In genomic region chr6:28357036-28357435, GRCh38 we compare ENCODE assay signal across 15 cellular contexts. TPM values are rescaled to one million over a fixed set of nuclear protein-coding genes. Genes with fewer than 3 reads are reported as not detected.
DNase-seq lines count a peak whose midpoint lies in the region; ATAC-seq, FAIRE-seq and TF ChIP-seq lines count a peak whose summit lies in the region.
"Had no signal": no experiment of that assay in that cellular context is flagged by ENCODE, and none has a peak within 500 bp of the region (broad histone marks: within the 10 kb centered on the region; RNA-seq: fewer than 3 reads in every experiment).

No MANE protein-coding gene starts in this region.

- no peaks in the 10 kb centered on the region for H3K27me3 Mint-ChIP-seq in dendritic cell treated with granulocyte-macrophage colony-stimulating factor and Interleukin-4, amounts not matched to agents 40 ng/mL and 50 ng/mL, for 4 days
- H3K27me3 Mint-ChIP-seq: activated naive CD4-positive, alpha-beta T cell treated with anti-CD3 and anti-CD28 coated beads, Interleukin-2, amount 10 ng/mL, durations not matched to agents 7 days and 5 days had no signal

- no peak overlapping the region for H3K9ac ChIP-seq in IMR-90 (ENCODE audit: low read depth, low read length)

- H3K4me3 ChIP-seq in A549 (no peak overlapping the region), IMR-90 (ENCODE audit: insufficient read depth, low read depth, low read length) (no peak overlapping the region), lower lobe of right lung (no peak overlapping the region)

- peak overlapping the region; percentile 63 for H3K23ac ChIP-seq in IMR-90 (ENCODE audit: low read depth, low read length)

- H2AK5ac ChIP-seq in IMR-90 (ENCODE audit: low read depth, low read length): peak overlapping the region; percentile 93; the same call in 1 of the 2 replicates

- peak overlapping the region; percentile 9 for H3K27ac Mint-ChIP-seq in dendritic cell treated with granulocyte-macrophage colony-stimulating factor and Interleukin-4, amounts not matched to agents 40 ng/mL and 50 ng/mL, for 4 days
- H3K27ac Mint-ChIP-seq: activated naive CD4-positive, alpha-beta T cell treated with anti-CD3 and anti-CD28 coated beads, Interleukin-2, amount 10 ng/mL, durations not matched to agents 7 days and 5 days had no signal

- no peak for TF ChIP-seq EP300 in A549 (IDR thresholded peaks at IDR 0.05)

- H4K5ac ChIP-seq in IMR-90 (ENCODE audit: low read depth, low read length): peak overlapping the region; percentile 81

- peak overlapping the region; percentile 89 for H3K14ac ChIP-seq in IMR-90 (replicated peaks; ENCODE audit: low read depth, low read length)

- intact Hi-C loops in IMR-90 (cut with micrococcal nuclease) (loop anchor here (2.0 to 5.0 kb wide), 4 partner anchors 76 to 454 kb away; partner anchors contain the start of genes PGBD1, ZKSCAN4 and ZSCAN9), lower lobe of right lung (cut with DNase I) (no loop called here)
- intact Hi-C loops in dendritic cell treated with granulocyte-macrophage colony-stimulating factor and Interleukin-4, amounts not matched to agents 40 ng/mL and 50 ng/mL, for 4 days (cut with micrococcal nuclease): loop anchor here (2.0 to 10.0 kb wide), 2 partner anchors 276 to 452 kb away; partner anchors contain the start of gene ZNF165

- no peak for FAIRE-seq in A549 (lab: Jason Lieb, UNC)
- FAIRE-seq: D721Med had no signal

- H4K91ac ChIP-seq in IMR-90 (ENCODE audit: insufficient read depth, low read depth, low read length): peak overlapping the region; percentile 82

- H4K20me1 ChIP-seq in IMR-90 (ENCODE audit: insufficient read depth, low read length): no peaks in the 10 kb centered on the region

- H3K27me3 ChIP-seq in IMR-90 (ENCODE audit: control insufficient read depth, insufficient read depth, low read length): no peaks in the 10 kb centered on the region
- H3K27me3 ChIP-seq in lower lobe of right lung (ENCODE audit: low read depth): no peaks in the 10 kb centered on the region
- H3K27me3 ChIP-seq: colonic mucosa, vagina had no signal

- H3K4me1 Mint-ChIP-seq in dendritic cell treated with granulocyte-macrophage colony-stimulating factor and Interleukin-4, amounts not matched to agents 40 ng/mL and 50 ng/mL, for 4 days (ENCODE audit: low read depth): peaks cover 53% of the 10 kb centered on the region

- peak overlapping the region; percentile 14 for H2AFZ ChIP-seq in IMR-90 (replicated peaks; ENCODE audit: low read length, poor library complexity)

- no peaks in the 10 kb centered on the region for H3K9me3 Mint-ChIP-seq in dendritic cell treated with granulocyte-macrophage colony-stimulating factor and Interleukin-4, amounts not matched to agents 40 ng/mL and 50 ng/mL, for 4 days

- WGBS in A549 (ENCODE audit: missing lambda C conversion rate): 83% methylated on average over 6 of the region's 6 CpGs
- WGBS in IMR-90 (ENCODE audit: extremely low coverage in 2 of 2, insufficient read length in 1 of 2), 2 experiments: no CpG with 5 or more reads among the region's 6 CpGs

- H3K36me3 ChIP-seq in IMR-90 (ENCODE audit: control insufficient read depth, insufficient read depth, low read length): peaks cover 4% of the 10 kb centered on the region; the same call in 1 of the 2 replicates
- peaks cover 19% of the 10 kb centered on the region for H3K36me3 ChIP-seq in lower lobe of right lung
- H3K36me3 ChIP-seq: colonic mucosa, vagina had no signal

- H3K4ac ChIP-seq in IMR-90 (ENCODE audit: low read depth, low read length): peak overlapping the region; percentile 90

- H3K4me2 ChIP-seq in A549 (no peak overlapping the region), IMR-90 (ENCODE audit: low read depth, low read length) (no peak overlapping the region; the same call in 1 of the 2 replicates)

- peak overlapping the region; percentile 89 for H2BK5ac ChIP-seq in IMR-90 (ENCODE audit: low read depth, low read length, poor library complexity, severe bottlenecking)

- H2BK120ac ChIP-seq in IMR-90 (ENCODE audit: low read depth, low read length): peak overlapping the region; percentile 83

- peaks cover 29% of the 10 kb centered on the region for H3K36me3 Mint-ChIP-seq in dendritic cell treated with granulocyte-macrophage colony-stimulating factor and Interleukin-4, amounts not matched to agents 40 ng/mL and 50 ng/mL, for 4 days (ENCODE audit: low read depth)

- no peak for TF ChIP-seq RAD21 in A549 (conservative IDR thresholded peaks at IDR 0.05 in 1 of 2, IDR thresholded peaks at IDR 0.05 in 1 of 2)
- no peak for TF ChIP-seq RAD21 in IMR-90 (IDR thresholded peaks at IDR 0.05; ENCODE audit: low read length)

- TF ChIP-seq POLR2A in A549 (IDR thresholded peaks at IDR 0.05; ENCODE audit: low read length) (no peak), IMR-90 (IDR thresholded peaks at IDR 0.05; ENCODE audit: low read depth, low read length) (no peak)

- peak overlapping the region; percentile 89 for H2AK9ac ChIP-seq in IMR-90 (replicated peaks; ENCODE audit: low read depth, low read length, poor library complexity)

- H2BK15ac ChIP-seq in IMR-90 (ENCODE audit: low read depth, low read length): peak overlapping the region; percentile 81; the same call in 1 of the 3 replicates

- POLR2A ChIA-PET in A549 (lab: Yijun Ruan, JAX) (no interaction called here), IMR-90 (lab: Charles Lee; ENCODE audit: unreplicated experiment) (interaction anchor here (1.4 kb wide), 1 partner anchor 22 kb away, joined by 5 read pairs; no protein-coding TSS in a partner anchor)

- H3K27ac ChIP-seq in A549 (peak overlapping the region; percentile 56 to 87; a peak in 4 of 6 replicates), IMR-90 (ENCODE audit: insufficient read depth, low read length) (peak overlapping the region; percentile 71), lower lobe of right lung (no peak overlapping the region)

- CTCF ChIA-PET in A549 (lab: Yijun Ruan, JAX) (interaction anchor here (1.4 to 3.3 kb wide), 9 partner anchors 8 to 225 kb away, joined by 3 to 17 read pairs (median 10); partner anchors contain the start of gene ZKSCAN8), IMR-90 (lab: Yijun Ruan, JAX) (interaction anchor here (1.5 to 2.4 kb wide), 2 partner anchors 14 to 25 kb away, joined by 4 to 15 read pairs; no protein-coding TSS in a partner anchor)

- H3K9me3 ChIP-seq in A549 (no peaks in the 10 kb centered on the region), IMR-90 (ENCODE audit: control insufficient read depth, insufficient read depth, low read length) (no peaks in the 10 kb centered on the region), lower lobe of right lung (no peaks in the 10 kb centered on the region)
- H3K9me3 ChIP-seq: colonic mucosa, vagina had no signal

- BruUV-seq in IMR-90 (replicated peaks; lab: Mats Ljungman, UMichigan): no TSS peak

- in situ Hi-C loops in IMR-90 (cut with MboI; ENCODE audit: low sequenced_read_pairs): loop anchor here (5.0 kb wide), 1 partner anchor 225 kb away; no protein-coding TSS in a partner anchor

- peak overlapping the region; percentile 71; the same call in 1 of the 2 replicates for H3K56ac ChIP-seq in IMR-90 (ENCODE audit: extremely low read depth, insufficient read depth, low read length)

- H3K4me1 ChIP-seq in A549 (peaks cover 19% of the 10 kb centered on the region), IMR-90 (ENCODE audit: control insufficient read depth, insufficient read depth, low read length) (peaks cover 13% of the 10 kb centered on the region), lower lobe of right lung (peaks cover 20% of the 10 kb centered on the region)
- H3K4me1 ChIP-seq: colonic mucosa had no signal

- H3K4me3 Mint-ChIP-seq in dendritic cell treated with granulocyte-macrophage colony-stimulating factor and Interleukin-4, amounts not matched to agents 40 ng/mL and 50 ng/mL, for 4 days: no peak overlapping the region
- H3K4me3 Mint-ChIP-seq: activated naive CD4-positive, alpha-beta T cell treated with anti-CD3 and anti-CD28 coated beads, Interleukin-2, amount 10 ng/mL, durations not matched to agents 7 days and 5 days; neural crest cell had no signal

- peaks cover 20 to 43% of the 10 kb centered on the region in 2 experiments for H3K79me1 ChIP-seq in IMR-90 (ENCODE audit: low read depth in 1 of 2, low read length in 2 of 2)

- peak overlapping the region; percentile 86; the same call in 1 of the 2 replicates for H3K18ac ChIP-seq in IMR-90 (ENCODE audit: low read depth, low read length)

- H4K8ac ChIP-seq in IMR-90 (ENCODE audit: low read depth in 2 of 2, low read length in 2 of 2): peak overlapping the region; percentile 53 to 94

- dilution Hi-C loops in IMR-90 (cut with HindIII; ENCODE audit: low sequenced_read_pairs, unreplicated experiment): no loop called here

- H3K9me1 ChIP-seq in IMR-90 (ENCODE audit: insufficient read depth, low read length): peaks cover 10% of the 10 kb centered on the region; the same call in 1 of the 2 replicates

- DNase-seq in A549 (ENCODE audit: low read depth in 1 of 2, low spot score in 1 of 2) (no peak), IMR-90 (peak; percentile 61), lung microvascular endothelial cell (ENCODE audit: low read depth in 2 of 2) (peak; percentile 70 to 82), activated gamma-delta T cell (lab: John Stamatoyannopoulos, UW) (no peak), NCI-H2029 (lab: John Stamatoyannopoulos, UW) (no peak), lower lobe of right lung (no peak)
- DNase-seq: activated naive CD4-positive, alpha-beta T cell treated with anti-CD3 and anti-CD28 coated beads, Interleukin-2, amount 10 ng/mL, durations not matched to agents 7 days and 5 days; colonic mucosa; KBM-7; stimulated activated CD4-positive, alpha-beta T cell treated with anti-CD3 and anti-CD28 coated beads, Interleukin-4, amount 100 ng/mL, for 4 hours had no signal

- H2BK20ac ChIP-seq in IMR-90 (ENCODE audit: low read depth, low read length): peak overlapping the region; percentile 86

- TF ChIP-seq CTCF in A549 (IDR thresholded peaks at IDR 0.05): no peak
- no peak for TF ChIP-seq CTCF in IMR-90 (conservative IDR thresholded peaks at IDR 0.05; ENCODE audit: low read depth, low read length)
- TF ChIP-seq CTCF in lower lobe of right lung (IDR thresholded peaks at IDR 0.05): no peak

- ATAC-seq in A549 (no peak), IMR-90 (ENCODE audit: low read depth) (no peak), HG02870 (IDR thresholded peaks at IDR 0.05; ENCODE audit: unreplicated experiment) (no peak), lower lobe of right lung (no peak)

RNA-seq across cellular contexts. Expression of gene ZKSCAN3, which starts 7.3 kb away (rescaled TPM):
- polyA plus RNA-seq in A549 (2011; rRNA removed) (2.7 and 3.5 TPM in 2 replicates), A549 (2017; fragmentation: RNase III; extraction: RNeasy Plus Mini Kit Qiagen cat#74134 plus additional on column Dnase treatment) (1.5 to 1.6 TPM (median 1.6 TPM) in 3 replicates), IMR-90 (2012; rRNA removed) (2.1 and 3.7 TPM in 2 replicates)
- polyA plus RNA-seq in A549 (2012; cell fraction: cytosol; rRNA removed): 0.75 and 0.93 TPM in 2 replicates
- polyA plus RNA-seq in A549 (2012; cell fraction: nucleus; rRNA removed): 0.54 and 0.92 TPM in 2 replicates
- polyA minus RNA-seq in A549 (2011; rRNA and poly(A)+ RNA removed): 1.4 and 2.0 TPM in 2 replicates
- total RNA-seq in IMR-90 (2012; rRNA removed) (4.4 and 4.8 TPM in 2 replicates), lung microvascular endothelial cell (3.1 and 4.0 TPM in 2 replicates), lower lobe of right lung (8.8 TPM)
- 0.87 and 0.94 TPM in 2 replicates for polyA plus RNA-seq in IMR-90 (2012; cell fraction: cytosol; rRNA removed)
- polyA plus RNA-seq in IMR-90 (2012; cell fraction: nucleus; rRNA removed; ENCODE audit: low replicate concordance): 1.2 and 5.0 TPM in 2 replicates

RNA-seq across cellular contexts. Expression of gene ZSCAN31, which starts 21.1 kb away (rescaled TPM):
- polyA plus RNA-seq in A549 (2011; rRNA removed) (4.0 and 4.8 TPM in 2 replicates), A549 (2017; fragmentation: RNase III; extraction: RNeasy Plus Mini Kit Qiagen cat#74134 plus additional on column Dnase treatment) (3.0 to 3.6 TPM (median 3.1 TPM) in 3 replicates), IMR-90 (2012; rRNA removed) (1.2 and 1.4 TPM in 2 replicates)
- 1.4 and 1.5 TPM in 2 replicates for polyA plus RNA-seq in A549 (2012; cell fraction: cytosol; rRNA removed)
- polyA plus RNA-seq in A549 (2012; cell fraction: nucleus; rRNA removed): 1.0 and 1.2 TPM in 2 replicates
- polyA minus RNA-seq in A549 (2011; rRNA and poly(A)+ RNA removed): 7.5 and 11.0 TPM in 2 replicates
- total RNA-seq in IMR-90 (2012; rRNA removed) (4.2 and 4.7 TPM in 2 replicates), lung microvascular endothelial cell (8.1 and 9.1 TPM in 2 replicates), lower lobe of right lung (15.7 TPM)
- polyA plus RNA-seq in IMR-90 (2012; cell fraction: cytosol; rRNA removed): 0.43 and 0.44 TPM in 2 replicates
- 0.54 and 1.6 TPM in 2 replicates for polyA plus RNA-seq in IMR-90 (2012; cell fraction: nucleus; rRNA removed; ENCODE audit: low replicate concordance)

RNA-seq across cellular contexts. Expression of gene ZSCAN12, which starts 42.5 kb away (rescaled TPM):
- polyA plus RNA-seq in A549 (2011; rRNA removed): 2.9 and 3.3 TPM in 2 replicates
- 0.53 and 0.62 TPM in 2 replicates for polyA plus RNA-seq in A549 (2012; cell fraction: cytosol; rRNA removed)
- 0.28 and 0.67 TPM in 2 replicates for polyA plus RNA-seq in A549 (2012; cell fraction: nucleus; rRNA removed)
- polyA plus RNA-seq in A549 (2017; fragmentation: RNase III; extraction: RNeasy Plus Mini Kit Qiagen cat#74134 plus additional on column Dnase treatment): 1.8 to 1.9 TPM (median 1.9 TPM) in 3 replicates
- polyA minus RNA-seq in A549 (2011; rRNA and poly(A)+ RNA removed): 2.6 and 2.8 TPM in 2 replicates
- 6.4 and 6.5 TPM in 2 replicates for total RNA-seq in IMR-90 (2012; rRNA removed)
- 1.6 and 2.0 TPM in 2 replicates for polyA plus RNA-seq in IMR-90 (2012; rRNA removed)
- polyA plus RNA-seq in IMR-90 (2012; cell fraction: cytosol; rRNA removed): 0.31 and 0.74 TPM in 2 replicates
- polyA plus RNA-seq in IMR-90 (2012; cell fraction: nucleus; rRNA removed; ENCODE audit: low replicate concordance): 0.60 and 3.1 TPM in 2 replicates
- 2.2 and 3.2 TPM in 2 replicates for total RNA-seq in lung microvascular endothelial cell
- 5.5 TPM for total RNA-seq in lower lobe of right lung

Comparison
In these comparisons a context has a peak if more than half of its experiments do, and no peak if none do; other contexts are left out.
1. DNase-seq: peak in IMR-90 (single experiment) and lung microvascular endothelial cell (2 of 2); none in A549 (0 of 2), activated gamma-delta T cell (single experiment), NCI-H2029 (single experiment) and lower lobe of right lung (single experiment).